31 cellular contexts compared by ENCODE assay signal in genomic region chr12:39752482-39753147, GRCh38.
"Had no signal": no experiment of that assay in that cellular context is flagged by ENCODE, and none has a peak within 500 bp of the region (broad histone marks: within the 10 kb centered on the region; RNA-seq: fewer than 3 reads in every experiment).

No MANE protein-coding gene starts in this region.

- H3K27ac Mint-ChIP-seq: activated CD4-positive, alpha-beta T cell treated with anti-CD3 and anti-CD28 coated beads, Interleukin-2, amount 10 ng/mL, durations not matched to agents 7 days and 5 days; activated CD8-positive, alpha-beta memory T cell treated with anti-CD3 and anti-CD28 coated beads, Interleukin-2, amount 10 ng/mL, durations not matched to agents 7 days and 5 days; activated CD8-positive, alpha-beta T cell treated with anti-CD3 and anti-CD28 coated beads for 36 hours; activated T-helper 1 cell treated with anti-CD3 and anti-CD28 coated beads, Interleukin-12 subunit alpha, Interleukin-12 subunit beta, Interleukin-2, Interleukin-4 antibody, amounts not matched to agents 30 ng/mL and 10 ng/mL and 1 ng/mL, durations not matched to agents 14 hours and 24 hours and 36 hours; immature natural killer cell; naive thymus-derived CD4-positive, alpha-beta T cell; progenitor cell of endocrine pancreas; T-helper 2 cell treated with Interferon-gamma antibody and Interleukin-4, amounts not matched to agents 5 μg/mL and 100 μg/mL, for 36 hours had no signal

- H3K9me3 ChIP-seq: adrenal gland, ascending aorta, testis, vagina had no signal

- H3K9me3 Mint-ChIP-seq: activated T-helper 1 cell treated with anti-CD3 and anti-CD28 coated beads, Interleukin-12 subunit alpha, Interleukin-12 subunit beta, Interleukin-2, Interleukin-4 antibody, amounts not matched to agents 30 ng/mL and 10 ng/mL and 1 ng/mL, durations not matched to agents 14 hours and 24 hours and 36 hours; immature natural killer cell; T-helper 2 cell treated with Interferon-gamma antibody and Interleukin-4, amounts not matched to agents 5 μg/mL and 100 μg/mL, for 36 hours had no signal

- H3K36me3 ChIP-seq: adrenal gland, ascending aorta, brain microvascular endothelial cell, spleen, vagina had no signal

- ATAC-seq: activated CD8-positive, alpha-beta memory T cell treated with anti-CD3 and anti-CD28 coated beads, Interleukin-2, amount 10 ng/mL, durations not matched to agents 7 days and 5 days; activated CD8-positive, alpha-beta T cell treated with anti-CD3 and anti-CD28 coated beads for 36 hours; esophagus mucosa; left lobe of liver; naive thymus-derived CD4-positive, alpha-beta T cell had no signal

- H3K4me3 ChIP-seq: adrenal gland, ascending aorta, lung, spleen, testis, vagina had no signal

- H3K36me3 Mint-ChIP-seq: activated CD8-positive, alpha-beta memory T cell treated with anti-CD3 and anti-CD28 coated beads, Interleukin-2, amount 10 ng/mL, durations not matched to agents 7 days and 5 days had no signal

- H3K27ac ChIP-seq: adrenal gland, ascending aorta, brain microvascular endothelial cell, spleen, testis, vagina, VCaP had no signal

- H3K4me1 Mint-ChIP-seq: activated CD4-positive, alpha-beta T cell treated with anti-CD3 and anti-CD28 coated beads, Interleukin-2, amount 10 ng/mL, durations not matched to agents 7 days and 5 days; activated CD8-positive, alpha-beta memory T cell treated with anti-CD3 and anti-CD28 coated beads, Interleukin-2, amount 10 ng/mL, durations not matched to agents 7 days and 5 days; immature natural killer cell; naive thymus-derived CD4-positive, alpha-beta T cell had no signal

- DNase-seq: activated CD4-positive, alpha-beta T cell treated with anti-CD3 and anti-CD28 coated beads, Interleukin-2, amount 10 ng/mL, durations not matched to agents 7 days and 5 days; activated CD4-positive, CD25-positive, alpha-beta regulatory T cell treated with anti-CD3 and anti-CD28 coated beads, Interleukin-2, amount 50 U/mL, for 72 hours; activated CD8-positive, alpha-beta memory T cell treated with anti-CD3 and anti-CD28 coated beads, Interleukin-2, amount 10 ng/mL, durations not matched to agents 7 days and 5 days; activated CD8-positive, alpha-beta T cell treated with anti-CD3 and anti-CD28 coated beads for 36 hours; activated gamma-delta T cell; activated naive CD4-positive, alpha-beta T cell treated with anti-CD3 and anti-CD28 coated beads, Interleukin-2, amount 50 U/mL, for 16 hours; activated T-cell treated with anti-CD3 and anti-CD28 coated beads for 4 hours; adrenal gland; brain microvascular endothelial cell; caudate nucleus; dermis blood vessel endothelial cell; effector memory CD4-positive, alpha-beta T cell; foreskin melanocyte; immature natural killer cell; naive thymus-derived CD4-positive, alpha-beta T cell; retina; spleen; stimulated activated CD4-positive, alpha-beta T cell treated with anti-CD3 and anti-CD28 coated beads, Interleukin-4, amount 100 ng/mL, for 1 hour; stimulated activated naive CD4-positive, alpha-beta T cell; testis; trophoblast cell had no signal

- H3K27me3 Mint-ChIP-seq: activated CD4-positive, alpha-beta T cell treated with anti-CD3 and anti-CD28 coated beads, Interleukin-2, amount 10 ng/mL, durations not matched to agents 7 days and 5 days; activated CD8-positive, alpha-beta memory T cell treated with anti-CD3 and anti-CD28 coated beads, Interleukin-2, amount 10 ng/mL, durations not matched to agents 7 days and 5 days; activated CD8-positive, alpha-beta T cell treated with anti-CD3 and anti-CD28 coated beads for 36 hours; progenitor cell of endocrine pancreas had no signal

- H3K4me1 ChIP-seq: adrenal gland, ascending aorta, spleen, testis had no signal

- H3K4me3 Mint-ChIP-seq: activated CD4-positive, alpha-beta T cell treated with anti-CD3 and anti-CD28 coated beads, Interleukin-2, amount 10 ng/mL, durations not matched to agents 7 days and 5 days; activated CD8-positive, alpha-beta memory T cell treated with anti-CD3 and anti-CD28 coated beads, Interleukin-2, amount 10 ng/mL, durations not matched to agents 7 days and 5 days; activated CD8-positive, alpha-beta T cell treated with anti-CD3 and anti-CD28 coated beads for 36 hours; activated T-helper 1 cell treated with anti-CD3 and anti-CD28 coated beads, Interleukin-12 subunit alpha, Interleukin-12 subunit beta, Interleukin-2, Interleukin-4 antibody, amounts not matched to agents 30 ng/mL and 10 ng/mL and 1 ng/mL, durations not matched to agents 14 hours and 24 hours and 36 hours; immature natural killer cell; naive thymus-derived CD4-positive, alpha-beta T cell; neural crest cell; T-helper 2 cell treated with Interferon-gamma antibody and Interleukin-4, amounts not matched to agents 5 μg/mL and 100 μg/mL, for 36 hours had no signal

- H3K27me3 ChIP-seq: adrenal gland, ascending aorta, brain microvascular endothelial cell, spleen, testis, vagina had no signal
